In genomic region chr19:11052391-11052790, GRCh38 we compare ENCODE assay signal across 23 cellular contexts. TPM values are rescaled to one million over a fixed set of nuclear protein-coding genes. Genes with fewer than 3 reads are reported as not detected.
A peak's percentile ranks its signal among the peaks of the same experiment; 100 is the strongest.
DNase-seq lines count a peak whose midpoint lies in the region; ATAC-seq and TF ChIP-seq lines count a peak whose summit lies in the region.
"Had no signal": no experiment of that assay in that cellular context is flagged by ENCODE, and none has a peak within 500 bp of the region (broad histone marks: within the 10 kb centered on the region; RNA-seq: fewer than 3 reads in every experiment).

No MANE protein-coding gene starts in this region.

- no peaks in the 10 kb centered on the region for H3K27me3 ChIP-seq in BLaER1 treated with 17β-estradiol and CSF1 and Interleukin-3, amounts not matched to agents 10 nM and 100 nM
- no peaks in the 10 kb centered on the region for H3K27me3 ChIP-seq in GM23338 (ENCODE audit: insufficient read depth)
- H3K27me3 ChIP-seq in naive thymus-derived CD4-positive, alpha-beta T cell (ENCODE audit: control insufficient read depth in 2 of 2, insufficient read depth in 2 of 2, low read length in 2 of 2), result no peaks in the 10 kb centered on the region
- no peaks in the 10 kb centered on the region for H3K27me3 ChIP-seq in uterus
- H3K27me3 ChIP-seq: hepatocyte, suprapubic skin had no signal

- H3K4me3 ChIP-seq in BLaER1 treated with 17β-estradiol and CSF1 and Interleukin-3, amounts not matched to agents 10 nM and 100 nM, result no peak overlapping the region
- H3K4me3 ChIP-seq in GM23338 (no peak overlapping the region), uterus (no peak overlapping the region)
- no peak overlapping the region for H3K4me3 ChIP-seq in naive thymus-derived CD4-positive, alpha-beta T cell (ENCODE audit: low read length)
- H3K4me3 ChIP-seq: GM23248, hepatocyte, psoas muscle, suprapubic skin had no signal

- H3K4me2 ChIP-seq in BLaER1 treated with 17β-estradiol and CSF1 and Interleukin-3, amounts not matched to agents 10 nM and 100 nM, result peak overlapping the region; percentile 5 to 95 (median 82); a peak in 19 of 22 replicates
- H3K4me2 ChIP-seq in GM23338, result no peak overlapping the region
- H3K4me2 ChIP-seq: hepatocyte had no signal

- no peaks in the 10 kb centered on the region for H3K9me2 ChIP-seq in GM23338 (ENCODE audit: insufficient read depth)

- no peak overlapping the region for H3K4me3 Mint-ChIP-seq in GM23338
- no peak overlapping the region for H3K4me3 Mint-ChIP-seq in T-helper 17 cell
- peak overlapping the region in 5 of 10 donors; percentile 8 to 46 (median 36) for H3K4me3 Mint-ChIP-seq in naive thymus-derived CD4-positive, alpha-beta T cell
- no peak overlapping the region for H3K4me3 Mint-ChIP-seq in HFFc6
- H3K4me3 Mint-ChIP-seq: activated CD8-positive, alpha-beta T cell treated with anti-CD3 and anti-CD28 coated beads, Interleukin-2, amount 10 ng/mL, durations not matched to agents 7 days and 5 days had no signal

- DNase-seq in GM23338 (ENCODE audit: low spot score), result no peak
- no peak for DNase-seq in T-helper 17 cell
- DNase-seq in naive thymus-derived CD4-positive, alpha-beta T cell, result no peak
- no peak for DNase-seq in MV-4-11 (lab: John Stamatoyannopoulos, UW)
- DNase-seq in HFFc6, result no peak
- DNase-seq in NCI-H446 (lab: John Stamatoyannopoulos, UW), result no peak
- DNase-seq in uterus, result no peak
- DNase-seq: activated CD8-positive, alpha-beta T cell treated with anti-CD3 and anti-CD28 coated beads, Interleukin-2, amount 10 ng/mL, durations not matched to agents 7 days and 5 days; activated naive CD4-positive, alpha-beta T cell treated with anti-CD3 and anti-CD28 coated beads, Interleukin-2, amount 50 U/mL, for 16 hours; activated T-cell treated with anti-CD3 and anti-CD28 coated beads, Interleukin-2, amount 50 U/mL, for 1 hour; aorta; EL; erythroblast; foreskin melanocyte; GM23248; NCI-H1436 treated with DMSO at 0.1 percent for 48 hours; NCI-H2171; NCI-H526 treated with DMSO at 0.1 percent for 48 hours; psoas muscle had no signal

- H3K9me3 Mint-ChIP-seq in GM23338 (no peaks in the 10 kb centered on the region), HFFc6 (no peaks in the 10 kb centered on the region)
- H3K9me3 Mint-ChIP-seq in naive thymus-derived CD4-positive, alpha-beta T cell, result no peaks in the 10 kb centered on the region

- peak overlapping the region in 9 of 11 experiments; percentile 0 to 77 (median 67); a peak in 14 of 22 replicates for H3K27ac ChIP-seq in BLaER1 treated with 17β-estradiol and CSF1 and Interleukin-3, amounts not matched to agents 10 nM and 100 nM
- peak overlapping the region; percentile 59; the same call in 1 of the 2 replicates for H3K27ac ChIP-seq in GM23338 (ENCODE audit: low read depth)
- peak overlapping the region; percentile 51 for H3K27ac ChIP-seq in naive thymus-derived CD4-positive, alpha-beta T cell (ENCODE audit: low read depth, low read length)
- H3K27ac ChIP-seq in uterus, result no peak overlapping the region
- H3K27ac ChIP-seq: GM23248, hepatocyte, psoas muscle, suprapubic skin had no signal

- peaks cover 47% of the 10 kb centered on the region for H3K36me3 Mint-ChIP-seq in GM23338 (ENCODE audit: low read depth)
- peaks cover 2% of the 10 kb centered on the region for H3K36me3 Mint-ChIP-seq in T-helper 17 cell (ENCODE audit: low read depth)
- H3K36me3 Mint-ChIP-seq in naive thymus-derived CD4-positive, alpha-beta T cell, result peaks cover 0 to 16% (median 6%) of the 10 kb centered on the region in 5 donors
- peaks cover 21% of the 10 kb centered on the region for H3K36me3 Mint-ChIP-seq in HFFc6 (ENCODE audit: low read depth)

- H2AFZ ChIP-seq in GM23338, result no peak overlapping the region
- H2AFZ ChIP-seq: GM23248, hepatocyte had no signal

- CTCF ChIA-PET in naive thymus-derived CD4-positive, alpha-beta T cell (lab: Charles Lee), result interaction anchor here (0.8 kb wide), 1 partner anchor 17 kb away, joined by 3 read pairs; no protein-coding TSS in a partner anchor

- ATAC-seq in GM23338, result peak; percentile 17
- ATAC-seq in T-helper 17 cell, result no peak
- no peak for ATAC-seq in naive thymus-derived CD4-positive, alpha-beta T cell
- ATAC-seq: activated CD4-positive, CD25-positive, alpha-beta regulatory T cell treated with anti-CD3 and anti-CD28 coated beads, Interleukin-2, amount 50 U/mL, for 24 hours; activated CD8-positive, alpha-beta T cell treated with anti-CD3 and anti-CD28 coated beads, Interleukin-2, amount 10 ng/mL, durations not matched to agents 7 days and 5 days; psoas muscle had no signal

- TF ChIP-seq CTCF in GM23338 (conservative IDR thresholded peaks at IDR 0.05; ENCODE audit: low read depth in 2 of 2) (no peak), HFFc6 (IDR thresholded peaks at IDR 0.05) (no peak), uterus (IDR thresholded peaks at IDR 0.05) (no peak)

- H3K9me3 ChIP-seq in BLaER1 treated with 17β-estradiol and CSF1 and Interleukin-3, amounts not matched to agents 10 nM and 100 nM (replicated peaks in 1 of 11), result no peaks in the 10 kb centered on the region
- no peaks in the 10 kb centered on the region for H3K9me3 ChIP-seq in T-helper 17 cell (ENCODE audit: control insufficient read depth, low read length, poor library complexity, severe bottlenecking)
- no peaks in the 10 kb centered on the region for H3K9me3 ChIP-seq in naive thymus-derived CD4-positive, alpha-beta T cell (ENCODE audit: control insufficient read depth in 2 of 3, low read length in 3 of 3)
- H3K9me3 ChIP-seq in uterus, result no peaks in the 10 kb centered on the region
- H3K9me3 ChIP-seq: psoas muscle, suprapubic skin had no signal

- no peaks in the 10 kb centered on the region; the same call in 1 of the 2 replicates for H3K79me2 ChIP-seq in GM23338 (replicated peaks; ENCODE audit: insufficient read depth)
- H3K79me2 ChIP-seq: hepatocyte had no signal

- H4K20me1 ChIP-seq in BLaER1 treated with 17β-estradiol and CSF1 and Interleukin-3, amounts not matched to agents 10 nM and 100 nM, result peaks cover 40 to 93% (median 62%) of the 10 kb centered on the region in 11 experiments; a peak in 20 of 22 replicates
- H4K20me1 ChIP-seq in GM23338 (replicated peaks; ENCODE audit: insufficient read depth), result peaks cover 16% of the 10 kb centered on the region

- no peak overlapping the region; the same call in 1 of the 2 replicates for H3K27ac Mint-ChIP-seq in GM23338
- peak overlapping the region; percentile 94 for H3K27ac Mint-ChIP-seq in T-helper 17 cell
- H3K27ac Mint-ChIP-seq in naive thymus-derived CD4-positive, alpha-beta T cell, result peak overlapping the region in 8 of 9 donors; percentile 81 to 95 (median 90)
- no peak overlapping the region for H3K27ac Mint-ChIP-seq in HFFc6
- H3K27ac Mint-ChIP-seq: activated CD8-positive, alpha-beta T cell treated with anti-CD3 and anti-CD28 coated beads, Interleukin-2, amount 10 ng/mL, durations not matched to agents 7 days and 5 days had no signal

- POLR2A ChIA-PET in naive thymus-derived CD4-positive, alpha-beta T cell (lab: Charles Lee), result interaction anchor here (0.7 kb wide), 1 partner anchor 25 kb away, joined by 3 read pairs; no protein-coding TSS in a partner anchor

- peak overlapping the region in 7 of 11 experiments; percentile 2 to 20 (median 5); a peak in 2 of 22 replicates for H3K9ac ChIP-seq in BLaER1 treated with 17β-estradiol and CSF1 and Interleukin-3, amounts not matched to agents 10 nM and 100 nM
- H3K9ac ChIP-seq: GM23248 had no signal

- H3K27me3 Mint-ChIP-seq in GM23338 (ENCODE audit: insufficient read depth, low read depth, poor library complexity) (peaks cover 13% of the 10 kb centered on the region), T-helper 17 cell (no peaks in the 10 kb centered on the region), HFFc6 (ENCODE audit: insufficient read depth) (peaks cover 8% of the 10 kb centered on the region)
- no peaks in the 10 kb centered on the region for H3K27me3 Mint-ChIP-seq in naive thymus-derived CD4-positive, alpha-beta T cell

- no peaks in the 10 kb centered on the region for H3K4me1 Mint-ChIP-seq in GM23338
- peaks cover 32% of the 10 kb centered on the region for H3K4me1 Mint-ChIP-seq in T-helper 17 cell
- peaks cover 21 to 57% (median 48%) of the 10 kb centered on the region in 7 donors for H3K4me1 Mint-ChIP-seq in naive thymus-derived CD4-positive, alpha-beta T cell
- no peaks in the 10 kb centered on the region for H3K4me1 Mint-ChIP-seq in HFFc6 (ENCODE audit: low read depth)

- H3K36me3 ChIP-seq in BLaER1 treated with 17β-estradiol and CSF1 and Interleukin-3, amounts not matched to agents 10 nM and 100 nM, result peaks cover 36 to 97% (median 87%) of the 10 kb centered on the region in 11 experiments
- H3K36me3 ChIP-seq in GM23338 (ENCODE audit: insufficient read depth) (peaks cover 7% of the 10 kb centered on the region), uterus (no peaks in the 10 kb centered on the region)
- H3K36me3 ChIP-seq in naive thymus-derived CD4-positive, alpha-beta T cell (ENCODE audit: control insufficient read depth in 2 of 3, insufficient read depth in 3 of 3, low read length in 3 of 3), result peaks cover 0 to 14% (median 0%) of the 10 kb centered on the region in 3 experiments

- 0 out of 2 replicates have a peak, but pooled peaks cover 2% of the 10 kb centered on the region for H3F3A ChIP-seq in GM23338 (replicated peaks; ENCODE audit: low read depth)

- intact Hi-C loops in naive thymus-derived CD4-positive, alpha-beta T cell (cut with micrococcal nuclease), result no loop called here
- intact Hi-C loops in uterus (cut with DNase I; ENCODE audit: low total_unique reads), result loop anchor here (5.0 kb wide), 1 partner anchor 60 kb away; no protein-coding TSS in a partner anchor

- no peak for TF ChIP-seq POLR2A in uterus (IDR thresholded peaks at IDR 0.05)

- H3K4me1 ChIP-seq in BLaER1 treated with 17β-estradiol and CSF1 and Interleukin-3, amounts not matched to agents 10 nM and 100 nM, result peaks cover 38 to 74% (median 62%) of the 10 kb centered on the region in 10 experiments
- no peaks in the 10 kb centered on the region for H3K4me1 ChIP-seq in GM23338 (ENCODE audit: insufficient read depth)
- peaks cover 33 to 47% of the 10 kb centered on the region in 2 donors for H3K4me1 ChIP-seq in naive thymus-derived CD4-positive, alpha-beta T cell (ENCODE audit: control insufficient read depth in 2 of 2, insufficient read depth in 2 of 2, low read length in 2 of 2)
- H3K4me1 ChIP-seq in uterus, result no peaks in the 10 kb centered on the region
- H3K4me1 ChIP-seq: psoas muscle had no signal

TF ChIP-seq in GM23338, 12 proteins besides CTCF, POLR2A, EP300 and RAD21:
- no peak for TF ChIP-seq ZNF331 (CRISPR knock-in tag; IDR thresholded peaks at IDR 0.05; ENCODE audit: low read depth)
- TF ChIP-seq CREB1 (CRISPR knock-in tag; IDR thresholded peaks at IDR 0.05; ENCODE audit: low read depth), result no peak
- no peak for TF ChIP-seq STAT1 (IDR thresholded peaks at IDR 0.05; ENCODE audit: unreplicated experiment)
- TF ChIP-seq POLR2AphosphoS5 (IDR thresholded peaks at IDR 0.05; ENCODE audit: low read depth), result no peak
TF ChIP-seq in GM23338: peak in this region for 0.

RNA-seq across cellular contexts. Expression of gene LDLR, which starts 36.9 kb away (rescaled TPM):
- 160 and 180 TPM in 2 replicates for total RNA-seq in GM23338 (2014; rRNA removed; shearing (Covaris generic))
- polyA plus RNA-seq in GM23338 (2016; fragmentation: Nextera tagmentation; extraction: Ambion mirVana), result 57.6 and 59.3 TPM in 2 replicates
- total RNA-seq in T-helper 17 cell (100 to 1,000 TPM in 1 of 2 donors, 10 to 100 TPM in 1; 98.2 to 139 TPM), uterus (10 to 100 TPM in 3 of 4 donors, 1 to 10 TPM in 1; 7.9 to 55.3 (median 48.8) TPM)
- 10 to 100 TPM; 29.1 to 90.3 (median 39.0) TPM for total RNA-seq in naive thymus-derived CD4-positive, alpha-beta T cell
- polyA plus RNA-seq in naive thymus-derived CD4-positive, alpha-beta T cell, result 1 to 10 TPM; 5.5 to 7.0 TPM
- total RNA-seq in HFFc6 (2021; fragmentation: NEBNext Ultra II Directional; extraction: Animal tissue kit (Norgen Biotek cat#: 25700)), result 10 to 100 TPM; 22.8 to 34.3 (median 28.0) TPM

Comparison
In these comparisons a context has a peak if more than half of its experiments do, and no peak if none do; other contexts are left out.
1. H3K27ac ChIP-seq: peak in BLaER1 treated with 17β-estradiol and CSF1 and Interleukin-3, amounts not matched to agents 10 nM and 100 nM (9 of 11), GM23338 (single experiment) and naive thymus-derived CD4-positive, alpha-beta T cell (single experiment); none in uterus (0 of 2).
2. H3K27ac Mint-ChIP-seq: peak in T-helper 17 cell (single experiment) and naive thymus-derived CD4-positive, alpha-beta T cell (8 of 9); none in GM23338 (single experiment) and HFFc6 (single experiment).